In genomic region chr17:4908711-4909496, GRCh38 we compare ENCODE assay signal across 8 cellular contexts. TPM values are rescaled to one million over a fixed set of nuclear protein-coding genes. Genes with fewer than 3 reads are reported as not detected.
DNase-seq lines count a peak whose midpoint lies in the region; ATAC-seq, FAIRE-seq and TF ChIP-seq lines count a peak whose summit lies in the region.

No MANE protein-coding gene starts in this region.

- no peak for TF ChIP-seq POLR2A in A549 (IDR thresholded peaks at IDR 0.05; ENCODE audit: low read length)

- no peaks in the 10 kb centered on the region for H3K36me3 Mint-ChIP-seq in T-helper 17 cell (ENCODE audit: low read depth)

- H3K4me1 Mint-ChIP-seq in T-helper 17 cell: peaks cover 7% of the 10 kb centered on the region

- H3K27ac ChIP-seq in A549 (peak overlapping the region; percentile 0 to 58; a peak in 3 of 6 replicates), right cardiac atrium (ENCODE audit: low read length) (peak overlapping the region; percentile 57)

- CTCF ChIA-PET in A549 (lab: Yijun Ruan, JAX): interaction anchor here (0.6 to 2.9 kb wide), 65 partner anchors 9 to 697 kb away, joined by 3 to 42 read pairs (median 4); partner anchors contain the start of genes ARRB2, C17orf107, CAMTA2 and ENO3

- TF ChIP-seq RAD21 in A549 (conservative IDR thresholded peaks at IDR 0.05 in 1 of 2, IDR thresholded peaks at IDR 0.05 in 1 of 2): peak; percentile 88 to 91

- H3K4me1 ChIP-seq in A549 (peaks cover 9% of the 10 kb centered on the region; the same call in 2 of the 3 replicates), right cardiac atrium (ENCODE audit: control insufficient read depth, insufficient read depth, low read length) (no peaks in the 10 kb centered on the region)

- H3K9me3 ChIP-seq in A549 (no peaks in the 10 kb centered on the region), T-helper 17 cell (ENCODE audit: control insufficient read depth, low read length, poor library complexity, severe bottlenecking) (no peaks in the 10 kb centered on the region), right cardiac atrium (ENCODE audit: control insufficient read depth, low read length) (no peaks in the 10 kb centered on the region)

- peak; percentile 89 for FAIRE-seq in A549 (lab: Jason Lieb, UNC)

- peak overlapping the region; percentile 8 for H3K4me2 ChIP-seq in A549

- H3K27ac Mint-ChIP-seq in T-helper 17 cell: no peak overlapping the region

- peak; percentile 85 for TF ChIP-seq CTCF in A549 (IDR thresholded peaks at IDR 0.05)

- H3K27me3 ChIP-seq in right cardiac atrium (ENCODE audit: control insufficient read depth, insufficient read depth): no peaks in the 10 kb centered on the region

- H3K4me3 Mint-ChIP-seq in T-helper 17 cell: no peak overlapping the region

- POLR2A ChIA-PET in A549 (lab: Yijun Ruan, JAX): interaction anchor here (0.7 to 1.4 kb wide), 3 partner anchors 31 to 342 kb away, joined by 3 to 17 read pairs (median 4); partner anchors contain the start of genes RNF167 and SLC25A11

- H3K4me3 ChIP-seq in A549: no peak overlapping the region
- H3K4me3 ChIP-seq in right cardiac atrium (ENCODE audit: low read length): no peak overlapping the region

- no peaks in the 10 kb centered on the region for H3K27me3 Mint-ChIP-seq in T-helper 17 cell

- intact Hi-C loops in right cardiac atrium (cut with DNase I): loop anchor here in 2 of 4 donors (2.0 to 5.0 kb wide), 4 partner anchors 33 to 153 kb away; partner anchors contain the start of genes CAMTA2 (in 1 of the 2), RNF167 (in 1 of the 2) and SLC25A11 (in 1 of the 2)

- WGBS in A549 (ENCODE audit: missing lambda C conversion rate): 37% methylated on average over 20 of the region's 20 CpGs
- 19% methylated on average over 20 of the region's 20 CpGs for WGBS in right cardiac atrium

- peak; percentile 96 to 97 for ATAC-seq in A549
- peak; percentile 63 for ATAC-seq in GM18907 (IDR thresholded peaks at IDR 0.05; ENCODE audit: unreplicated experiment)
- peak; percentile 96 for ATAC-seq in T-helper 17 cell
- peak; percentile 97 for ATAC-seq in right cardiac atrium
- no peak for ATAC-seq in GM21619 (IDR thresholded peaks at IDR 0.05; ENCODE audit: unreplicated experiment)

- DNase-seq in A549 (ENCODE audit: low read depth in 1 of 2, low spot score in 1 of 2) (peak; percentile 86 to 92), NCI-H146 treated with DMSO at 0.1 percent for 48 hours (lab: John Stamatoyannopoulos, UW; ENCODE audit: unreplicated experiment) (peak; percentile 73), T-helper 17 cell (peak; percentile 51 to 54 (median 53)), anterior cingulate cortex (lab: John Stamatoyannopoulos, UW) (peak in 55 of 58 donors; percentile 23 to 89 (median 70)), right cardiac atrium (peak; percentile 92 to 97 (median 96)), putamen (ENCODE audit: low spot score) (peak; percentile 87)

- no peak for TF ChIP-seq EP300 in A549 (IDR thresholded peaks at IDR 0.05)

TF ChIP-seq in A549, 52 proteins besides CTCF, POLR2A, EP300 and RAD21:
- TF ChIP-seq REST (IDR thresholded peaks at IDR 0.05) (no peak), TP53 (CRISPR knock-in tag; IDR thresholded peaks at IDR 0.05) (no peak), MAX (IDR thresholded peaks at IDR 0.05) (0 out of 2 replicates have a peak, but pooled peaks have one; percentile 23), POLR2AphosphoS2 (conservative IDR thresholded peaks at IDR 0.05; ENCODE audit: low read length) (no peak), EHMT2 (IDR thresholded peaks at IDR 0.05; ENCODE audit: low read depth) (no peak), SMC3 (IDR thresholded peaks at IDR 0.05) (peak; percentile 86), CEBPB (IDR thresholded peaks at IDR 0.05) (peak in 1 of 2 experiments; percentile 61; a peak in 1 of 4 replicates), FOSL2 (IDR thresholded peaks at IDR 0.05) (no peak), FOSL2 (CRISPR knock-in tag; IDR thresholded peaks at IDR 0.05) (0 out of 2 replicates have a peak, but pooled peaks have one; percentile 4)
TF ChIP-seq in A549: peak in this region for 4.

RNA-seq across cellular contexts. Expression of gene CHRNE, which starts 6.0 kb away (rescaled TPM):
- 0.07 and 0.10 TPM in 2 replicates for polyA plus RNA-seq in A549 (2011; rRNA removed)
- 0.09 and 0.15 TPM in 2 replicates for polyA plus RNA-seq in A549 (2012; cell fraction: cytosol; rRNA removed)
- 2.1 TPM in 2 replicates for polyA plus RNA-seq in A549 (2012; cell fraction: nucleus; rRNA removed)
- 0.12 to 0.14 TPM (median 0.13 TPM) in 3 replicates for polyA plus RNA-seq in A549 (2017; fragmentation: RNase III; extraction: RNeasy Plus Mini Kit Qiagen cat#74134 plus additional on column Dnase treatment)
- 0.25 TPM in 1 of 2 replicates, not detected in the other for polyA minus RNA-seq in A549 (2011; rRNA and poly(A)+ RNA removed)
- 1 to 10 TPM; 1.1 to 1.6 TPM for total RNA-seq in T-helper 17 cell
- total RNA-seq in right cardiac atrium: 100 to 1,000 TPM in 1 of 4 donors, 10 to 100 TPM in 3; 57.6 to 106 (median 68.9) TPM
- 63.6 TPM for polyA plus RNA-seq in right cardiac atrium

RNA-seq across cellular contexts. Expression of gene C17orf107, which starts 9.6 kb away (rescaled TPM):
- polyA plus RNA-seq in A549 (2011; rRNA removed): 0.11 and 0.13 TPM in 2 replicates
- polyA plus RNA-seq in A549 (2012; cell fraction: cytosol; rRNA removed): 0.17 and 0.23 TPM in 2 replicates
- 1.2 and 1.5 TPM in 2 replicates for polyA plus RNA-seq in A549 (2012; cell fraction: nucleus; rRNA removed)
- 0.16 to 0.30 TPM (median 0.25 TPM) in 3 replicates for polyA plus RNA-seq in A549 (2017; fragmentation: RNase III; extraction: RNeasy Plus Mini Kit Qiagen cat#74134 plus additional on column Dnase treatment)
- polyA minus RNA-seq in A549 (2011; rRNA and poly(A)+ RNA removed): 0.17 and 0.29 TPM in 2 replicates
- 10 to 100 TPM; 10.7 to 12.8 TPM for total RNA-seq in T-helper 17 cell
- total RNA-seq in right cardiac atrium: 1 to 10 TPM; 2.7 to 3.3 (median 2.8) TPM
- 3.6 TPM for polyA plus RNA-seq in right cardiac atrium

RNA-seq across cellular contexts. Expression of gene GP1BA, which starts 23.2 kb away (rescaled TPM):
- not detected in 2 replicates for polyA plus RNA-seq in A549 (2011; rRNA removed)
- not detected in 2 replicates for polyA plus RNA-seq in A549 (2012; cell fraction: cytosol; rRNA removed)
- polyA plus RNA-seq in A549 (2012; cell fraction: nucleus; rRNA removed): not detected in 2 replicates
- not detected in 3 replicates for polyA plus RNA-seq in A549 (2017; fragmentation: RNase III; extraction: RNeasy Plus Mini Kit Qiagen cat#74134 plus additional on column Dnase treatment)
- not detected in 2 replicates for polyA minus RNA-seq in A549 (2011; rRNA and poly(A)+ RNA removed)
- total RNA-seq in T-helper 17 cell: 10 to 100 TPM in 1 of 2 donors, 1 to 10 TPM in 1; 1.6 to 22.9 TPM
- total RNA-seq in right cardiac atrium: under 1 TPM in 1 of 4 donors, not detected in 3; 0.23 TPM
- 0.16 TPM for polyA plus RNA-seq in right cardiac atrium

RNA-seq across cellular contexts. Expression of gene SLC25A11, which starts 30.9 kb away (rescaled TPM):
- 60.2 and 64.4 TPM in 2 replicates for polyA plus RNA-seq in A549 (2011; rRNA removed)
- polyA plus RNA-seq in A549 (2012; cell fraction: cytosol; rRNA removed): 141 and 164 TPM in 2 replicates
- 186 and 187 TPM in 2 replicates for polyA plus RNA-seq in A549 (2012; cell fraction: nucleus; rRNA removed)
- 64.4 to 69.2 TPM (median 67.9 TPM) in 3 replicates for polyA plus RNA-seq in A549 (2017; fragmentation: RNase III; extraction: RNeasy Plus Mini Kit Qiagen cat#74134 plus additional on column Dnase treatment)
- 72.7 and 84.1 TPM in 2 replicates for polyA minus RNA-seq in A549 (2011; rRNA and poly(A)+ RNA removed)
- 10 to 100 TPM; 26.2 to 26.4 TPM for total RNA-seq in T-helper 17 cell
- 100 to 1,000 TPM; 162 to 230 (median 202) TPM for total RNA-seq in right cardiac atrium
- 200 TPM for polyA plus RNA-seq in right cardiac atrium

RNA-seq across cellular contexts. Expression of gene RNF167, which starts 31.2 kb away (rescaled TPM):
- 98.7 and 110 TPM in 2 replicates for polyA plus RNA-seq in A549 (2011; rRNA removed)
- 99.0 and 115 TPM in 2 replicates for polyA plus RNA-seq in A549 (2012; cell fraction: cytosol; rRNA removed)
- polyA plus RNA-seq in A549 (2012; cell fraction: nucleus; rRNA removed): 101 and 111 TPM in 2 replicates
- polyA plus RNA-seq in A549 (2017; fragmentation: RNase III; extraction: RNeasy Plus Mini Kit Qiagen cat#74134 plus additional on column Dnase treatment): 83.9 to 93.7 TPM (median 86.4 TPM) in 3 replicates
- 92.2 and 126 TPM in 2 replicates for polyA minus RNA-seq in A549 (2011; rRNA and poly(A)+ RNA removed)
- 10 to 100 TPM; 95.5 to 99.0 TPM for total RNA-seq in T-helper 17 cell
- total RNA-seq in right cardiac atrium: 100 to 1,000 TPM in 1 of 4 donors, 10 to 100 TPM in 3; 76.6 to 108 (median 87.5) TPM
- 124 TPM for polyA plus RNA-seq in right cardiac atrium

Comparison
In these comparisons a context has a peak if more than half of its experiments do, and no peak if none do; other contexts are left out.
1. RNA of gene CHRNE, which starts 6.0 kb away (total RNA-seq): 57.6 to 106 TPM in right cardiac atrium; 1.1 to 1.6 TPM in T-helper 17 cell; every median in the first group is over 10 times any median in the second.
2. Peak in every context shown above with its lines, with median percentiles within 50 percentile points of each other: DNase-seq.